In genomic region chr5:52502591-52502990, GRCh38 we compare ENCODE assay signal across 25 cellular contexts.
DNase-seq lines count a peak whose midpoint lies in the region; ATAC-seq and TF ChIP-seq lines count a peak whose summit lies in the region.
"Had no signal": no experiment of that assay in that cellular context is flagged by ENCODE, and none has a peak within 500 bp of the region (broad histone marks: within the 10 kb centered on the region; RNA-seq: fewer than 3 reads in every experiment).

No MANE protein-coding gene starts in this region.

- H3K9ac ChIP-seq in SK-N-SH, result no peak overlapping the region

- H3K4me2 ChIP-seq in SK-N-SH, result no peak overlapping the region

- H3K27me3 ChIP-seq in SK-N-SH (ENCODE audit: insufficient read depth), result no peaks in the 10 kb centered on the region
- H3K27me3 ChIP-seq: ascending aorta, cardiac muscle cell, stomach, vagina had no signal

- DNase-seq in SK-N-SH, result peak; percentile 32
- peak; percentile 94 for DNase-seq in NCI-H146 treated with DMSO at 0.1 percent for 48 hours (lab: John Stamatoyannopoulos, UW; ENCODE audit: unreplicated experiment)
- peak; percentile 45 for DNase-seq in NCI-H774 (lab: John Stamatoyannopoulos, UW)
- no peak for DNase-seq in type B pancreatic cell (ENCODE audit: extremely low spot score, unreplicated experiment)
- no peak for DNase-seq in activated gamma-delta T cell treated with Interleukin-2 at 50 U/mL for 16 hours
- DNase-seq in hippocampal formation (lab: John Stamatoyannopoulos, UW), result no peak
- no peak for DNase-seq in caudate nucleus (lab: John Stamatoyannopoulos, UW)
- DNase-seq: activated CD4-positive, alpha-beta T cell treated with anti-CD3 and anti-CD28 coated beads, Interleukin-2, amount 10 ng/mL, durations not matched to agents 7 days and 5 days; activated T-cell treated with anti-CD3 and anti-CD28 coated beads, Interleukin-2, amount 50 U/mL, for 4 hours; effector memory CD8-positive, alpha-beta T cell; mesendoderm; NCI-H1048; nucleus accumbens; SJCRH30; stomach; T-cell had no signal

- H3K36me3 Mint-ChIP-seq in type B pancreatic cell, result no peaks in the 10 kb centered on the region
- H3K36me3 Mint-ChIP-seq: CD14-positive monocyte, T-cell had no signal

- TF ChIP-seq RAD21 in SK-N-SH (IDR thresholded peaks at IDR 0.05; ENCODE audit: low read length), result no peak

- POLR2A ChIA-PET in SK-N-SH (lab: Yijun Ruan, JAX), result interaction anchor here (0.7 kb wide), 1 partner anchor 183 kb away, joined by 3 read pairs; no protein-coding TSS in a partner anchor

- no peaks in the 10 kb centered on the region for H3K9me2 ChIP-seq in SK-N-SH

- no peak for TF ChIP-seq EP300 in SK-N-SH (IDR thresholded peaks at IDR 0.05; ENCODE audit: borderline replicate concordance in 1 of 2, low read depth in 1 of 2, low read length in 1 of 2)

- H3K9me3 Mint-ChIP-seq in type B pancreatic cell, result no peaks in the 10 kb centered on the region
- H3K9me3 Mint-ChIP-seq: activated CD4-positive, alpha-beta T cell treated with anti-CD3 and anti-CD28 coated beads, Interleukin-2, amount 10 ng/mL, durations not matched to agents 7 days and 5 days; activated T-cell treated with anti-CD3 and anti-CD28 coated beads, Interleukin-2, amount 50 U/mL, for 4 hours; effector memory CD8-positive, alpha-beta T cell; T-cell had no signal

- no peaks in the 10 kb centered on the region; the same call in 1 of the 2 replicates for H3K9me3 ChIP-seq in SK-N-SH
- H3K9me3 ChIP-seq: ascending aorta, prostate gland, SJCRH30, stomach, vagina had no signal

- no peak overlapping the region for H3K4me3 ChIP-seq in SK-N-SH (ENCODE audit: low read depth in 2 of 2, low read length in 1 of 2)
- H3K4me3 ChIP-seq: ascending aorta, cardiac muscle cell, GM12878, prostate gland, SJCRH30, stomach, vagina had no signal

- no peaks in the 10 kb centered on the region for H4K20me1 ChIP-seq in SK-N-SH (ENCODE audit: insufficient read depth)

- H3K27ac Mint-ChIP-seq in type B pancreatic cell, result no peak overlapping the region
- H3K27ac Mint-ChIP-seq: activated CD4-positive, alpha-beta T cell treated with anti-CD3 and anti-CD28 coated beads, Interleukin-2, amount 10 ng/mL, durations not matched to agents 7 days and 5 days; CD14-positive monocyte; effector memory CD8-positive, alpha-beta T cell; T-cell had no signal

- H3K36me3 ChIP-seq in SK-N-SH (replicated peaks in 1 of 2; ENCODE audit: control insufficient read depth in 1 of 2, insufficient read depth in 2 of 2, low read length in 1 of 2), result no peaks in the 10 kb centered on the region
- H3K36me3 ChIP-seq: ascending aorta, cardiac muscle cell, prostate gland, SJCRH30, stomach, vagina had no signal

- ATAC-seq in SK-N-SH treated with all-trans-retinoic acid at 6 μM for 48 hours, result no peak
- ATAC-seq: activated T-cell treated with anti-CD3 and anti-CD28 coated beads, Interleukin-2, amount 50 U/mL, for 4 hours; effector memory CD8-positive, alpha-beta T cell; GM12878; left lobe of liver; sciatic nerve; T-cell had no signal

- H3K4me3 Mint-ChIP-seq in type B pancreatic cell, result peak overlapping the region; percentile 44
- H3K4me3 Mint-ChIP-seq: activated CD4-positive, alpha-beta T cell treated with anti-CD3 and anti-CD28 coated beads, Interleukin-2, amount 10 ng/mL, durations not matched to agents 7 days and 5 days; activated T-cell treated with anti-CD3 and anti-CD28 coated beads, Interleukin-2, amount 50 U/mL, for 4 hours; CD14-positive monocyte; effector memory CD8-positive, alpha-beta T cell; T-cell had no signal

- H3K27me3 Mint-ChIP-seq in type B pancreatic cell, result no peaks in the 10 kb centered on the region

- H3F3A ChIP-seq in SK-N-SH (replicated peaks; ENCODE audit: insufficient read depth), result no peaks in the 10 kb centered on the region

- TF ChIP-seq CTCF in SK-N-SH (IDR thresholded peaks at IDR 0.05) (no peak), type B pancreatic cell (conservative IDR thresholded peaks at IDR 0.05) (no peak)

- CTCF ChIA-PET in SK-N-SH (lab: Yijun Ruan, JAX), result no interaction called here

- H3K4me1 ChIP-seq in SK-N-SH (ENCODE audit: control insufficient read depth in 1 of 2, insufficient read depth in 2 of 2, low read depth in 1 of 2, low read length in 1 of 2), result peaks cover 0 to 11% of the 10 kb centered on the region in 2 experiments; a peak in 2 of 4 replicates
- H3K4me1 ChIP-seq: ascending aorta, prostate gland, SJCRH30, stomach, vagina had no signal

- no peak overlapping the region for H2AFZ ChIP-seq in SK-N-SH (ENCODE audit: low read depth)

- H3K79me2 ChIP-seq in SK-N-SH (ENCODE audit: insufficient read depth), result no peaks in the 10 kb centered on the region

- H3K4me1 Mint-ChIP-seq in type B pancreatic cell (ENCODE audit: unreplicated experiment), result peaks cover 4% of the 10 kb centered on the region
- H3K4me1 Mint-ChIP-seq: CD14-positive monocyte had no signal

- 69% methylated on average over 4 of the region's 4 CpGs for WGBS in SK-N-SH (ENCODE audit: low lambda C conversion rate)

- peak overlapping the region in 1 of 2 experiments; percentile 95; a peak in 2 of 4 replicates for H3K27ac ChIP-seq in SK-N-SH (ENCODE audit: low read depth in 2 of 2, low read length in 1 of 2)
- H3K27ac ChIP-seq in caudate nucleus (ENCODE audit: low read depth, low read length), result no peak overlapping the region
- H3K27ac ChIP-seq: ascending aorta, cardiac muscle cell, prostate gland, SJCRH30, stomach, vagina had no signal

TF ChIP-seq in SK-N-SH, 30 proteins besides CTCF, POLR2A, EP300 and RAD21 (continues in another document):
- TF ChIP-seq USF2 (IDR thresholded peaks at IDR 0.05; ENCODE audit: borderline replicate concordance, low read depth, low read length), result no peak
- no peak for TF ChIP-seq USF1 (IDR thresholded peaks at IDR 0.05; ENCODE audit: borderline replicate concordance, low read depth)
- TF ChIP-seq JUND (IDR thresholded peaks at IDR 0.05), result no peak
- no peak for TF ChIP-seq POLR2AphosphoS5 (IDR thresholded peaks at IDR 0.05; ENCODE audit: low read depth, low read length)
- TF ChIP-seq PBX3 (IDR thresholded peaks at IDR 0.05), result no peak
- no peak for TF ChIP-seq NRF1 (IDR thresholded peaks at IDR 0.05; ENCODE audit: low read depth, low read length)
- no peak for TF ChIP-seq GABPA (IDR thresholded peaks at IDR 0.05; ENCODE audit: low read depth)
- no peak for TF ChIP-seq MEF2A (IDR thresholded peaks at IDR 0.05; ENCODE audit: borderline replicate concordance, low read depth)

TF ChIP-seq in SK-N-SH treated with all-trans-retinoic acid at 6 μM for 48 hours, 23 proteins besides CTCF, POLR2A, EP300 and RAD21:
- no peak for TF ChIP-seq CSRNP3 (CRISPR knock-in tag; IDR thresholded peaks at IDR 0.05)
- no peak for TF ChIP-seq RARB (CRISPR knock-in tag; IDR thresholded peaks at IDR 0.05)
- TF ChIP-seq ZNF70 (CRISPR knock-in tag; IDR thresholded peaks at IDR 0.05), result no peak
- TF ChIP-seq TOX (CRISPR knock-in tag; IDR thresholded peaks at IDR 0.05; ENCODE audit: borderline replicate concordance), result no peak
- TF ChIP-seq TSHZ2 (CRISPR knock-in tag; IDR thresholded peaks at IDR 0.05), result no peak
- no peak for TF ChIP-seq ZFP3 (CRISPR knock-in tag; IDR thresholded peaks at IDR 0.05)

Comparison
In these comparisons a context has a peak if more than half of its experiments do, and no peak if none do; other contexts are left out.
1. DNase-seq: peak in SK-N-SH (single experiment), NCI-H146 treated with DMSO at 0.1 percent for 48 hours (single experiment) and NCI-H774 (single experiment); none in type B pancreatic cell (single experiment), activated gamma-delta T cell treated with Interleukin-2 at 50 U/mL for 16 hours (single experiment), hippocampal formation (0 of 2) and caudate nucleus (0 of 61).